ENCODE assay signal across 32 cellular contexts in genomic region chr18:56377161-56377560, GRCh38.
A peak's percentile ranks its signal among the peaks of the same experiment; 100 is the strongest.
DNase-seq lines count a peak whose midpoint lies in the region; ATAC-seq and TF ChIP-seq lines count a peak whose summit lies in the region.
"Had no signal": no experiment of that assay in that cellular context is flagged by ENCODE, and none has a peak within 500 bp of the region (broad histone marks: within the 10 kb centered on the region; RNA-seq: fewer than 3 reads in every experiment).

No MANE protein-coding gene starts in this region.

- peak overlapping the region; percentile 16 for H3K27ac Mint-ChIP-seq in nephron progenitor cell
- H3K27ac Mint-ChIP-seq: activated naive CD4-positive, alpha-beta T cell treated with anti-CD3 and anti-CD28 coated beads, Interleukin-2, amount 10 ng/mL, durations not matched to agents 7 days and 5 days; activated T-helper 1 cell treated with anti-CD3 and anti-CD28 coated beads, Interleukin-12 subunit alpha, Interleukin-12 subunit beta, Interleukin-2, Interleukin-4 antibody, amounts not matched to agents 30 ng/mL and 10 ng/mL and 1 ng/mL, durations not matched to agents 14 hours and 24 hours and 36 hours; CD4-positive, alpha-beta memory T cell; effector memory CD8-positive, alpha-beta T cell; stimulated activated memory B cell treated with anti-CD40 and anti-IgM and Interleukin-4, amounts not matched to agents 10 μg/mL and 1 μg/mL and 100 μg/mL, for 72 hours had no signal

- dilution Hi-C loops in mammary epithelial cell (cut with HindIII; ENCODE audit: low sequenced_read_pairs), result no loop called here

- H3K4me3 ChIP-seq in vagina (no peak overlapping the region), mammary epithelial cell (replicated peaks in 1 of 3; ENCODE audit: insufficient read depth in 1 of 3, low read depth in 2 of 3, low read length in 3 of 3) (no peak overlapping the region)
- H3K4me3 ChIP-seq: coronary artery, K562, mucosa of descending colon, right lobe of liver, SK-N-MC, upper lobe of left lung had no signal

- ATAC-seq in left ventricle myocardium superior (peak; percentile 51), HG03108 (IDR thresholded peaks at IDR 0.05; ENCODE audit: unreplicated experiment) (no peak), HG02840 (IDR thresholded peaks at IDR 0.05; ENCODE audit: low FRiP score, unreplicated experiment) (no peak)
- ATAC-seq: effector memory CD8-positive, alpha-beta T cell; esophagus mucosa; HCT116; K562; mucosa of descending colon; right lobe of liver; stimulated activated memory B cell treated with anti-CD40 and anti-IgM and Interleukin-4, amounts not matched to agents 10 μg/mL and 1 μg/mL and 100 μg/mL, for 72 hours had no signal

- in situ Hi-C loops in mammary epithelial cell (cut with MboI; ENCODE audit: low sequenced_read_pairs in 2 of 2), result no loop called here

- peaks cover 8% of the 10 kb centered on the region for H3K27me3 Mint-ChIP-seq in nephron progenitor cell (ENCODE audit: low read depth, poor library complexity)
- H3K27me3 Mint-ChIP-seq: activated naive CD4-positive, alpha-beta T cell treated with anti-CD3 and anti-CD28 coated beads, Interleukin-2, amount 10 ng/mL, durations not matched to agents 7 days and 5 days; effector memory CD8-positive, alpha-beta T cell had no signal

- TF ChIP-seq POLR2A in vagina (IDR thresholded peaks at IDR 0.05), result no peak

- BruUV-seq in mammary epithelial cell (replicated peaks; lab: Mats Ljungman, UMichigan), result no TSS peak

- no peak overlapping the region for H3K4me2 ChIP-seq in mammary epithelial cell (ENCODE audit: insufficient read depth, low read depth, low read length)

- intact Hi-C loops in left ventricle myocardium superior (cut with micrococcal nuclease), result no loop called here
- intact Hi-C loops in cardiac septum (cut with DNase I), result no loop called here
- intact Hi-C loops in vagina (cut with DNase I), result no loop called here
- intact Hi-C loops in mammary epithelial cell (cut with micrococcal nuclease), result no loop called here

- TF ChIP-seq CTCF in nephron progenitor cell (IDR thresholded peaks at IDR 0.05), result no peak
- TF ChIP-seq CTCF in vagina (IDR thresholded peaks at IDR 0.05), result no peak
- no peak for TF ChIP-seq CTCF in mammary epithelial cell (conservative IDR thresholded peaks at IDR 0.05 in 1 of 2, IDR thresholded peaks at IDR 0.05 in 1 of 2; ENCODE audit: extremely low read depth in 1 of 2, insufficient read depth in 1 of 2, low read depth in 1 of 2, low read length in 2 of 2)

- H3K27ac ChIP-seq in vagina (no peak overlapping the region), mammary epithelial cell (ENCODE audit: insufficient read depth, low read depth, low read length) (no peak overlapping the region)
- H3K27ac ChIP-seq: coronary artery, right lobe of liver, SK-N-MC had no signal

- DNase-seq in left ventricle myocardium superior (no peak), cardiac septum (ENCODE audit: low spot score) (no peak), fibroblast of gingiva (ENCODE audit: low read depth) (peak; percentile 40), nephron progenitor cell (no peak), vagina (ENCODE audit: extremely low spot score in 2 of 2) (no peak), mammary epithelial cell (no peak)
- DNase-seq: 8988T; activated CD4-positive, alpha-beta T cell treated with anti-CD3 and anti-CD28 coated beads, Interleukin-2, amount 50 U/mL, for 4 hours; activated CD4-positive, CD25-positive, alpha-beta regulatory T cell; activated CD8-positive, alpha-beta memory T cell treated with anti-CD3 and anti-CD28 coated beads, Interleukin-2, amount 50 U/mL, for 4 hours; activated naive CD4-positive, alpha-beta T cell treated with anti-CD3 and anti-CD28 coated beads, Interleukin-2, amount 10 ng/mL, durations not matched to agents 7 days and 5 days; amniotic stem cell; CD4-positive, alpha-beta memory T cell; effector memory CD8-positive, alpha-beta T cell; mucosa of descending colon; NCI-H1105 treated with DMSO at 0.1 percent for 48 hours; NCI-H2081; NCI-H2227 treated with DMSO at 0.1 percent for 48 hours; right lobe of liver; stimulated activated CD4-positive, alpha-beta T cell treated with anti-CD3 and anti-CD28 coated beads, Interleukin-4, amount 100 ng/mL, for 4 hours; substantia nigra; upper lobe of left lung had no signal

- H3K27me3 ChIP-seq in vagina (no peaks in the 10 kb centered on the region), mammary epithelial cell (ENCODE audit: insufficient read depth, low read length) (no peaks in the 10 kb centered on the region)
- H3K27me3 ChIP-seq: right lobe of liver, upper lobe of left lung had no signal

- H4K20me1 ChIP-seq in mammary epithelial cell (ENCODE audit: insufficient read depth, low read length), result no peaks in the 10 kb centered on the region

- H3K9me3 Mint-ChIP-seq in nephron progenitor cell, result no peaks in the 10 kb centered on the region
- H3K9me3 Mint-ChIP-seq: activated naive CD4-positive, alpha-beta T cell treated with anti-CD3 and anti-CD28 coated beads, Interleukin-2, amount 10 ng/mL, durations not matched to agents 7 days and 5 days; activated T-helper 1 cell treated with anti-CD3 and anti-CD28 coated beads, Interleukin-12 subunit alpha, Interleukin-12 subunit beta, Interleukin-2, Interleukin-4 antibody, amounts not matched to agents 30 ng/mL and 10 ng/mL and 1 ng/mL, durations not matched to agents 14 hours and 24 hours and 36 hours; effector memory CD8-positive, alpha-beta T cell; nephron; stimulated activated memory B cell treated with anti-CD40 and anti-IgM and Interleukin-4, amounts not matched to agents 10 μg/mL and 1 μg/mL and 100 μg/mL, for 72 hours had no signal

- H3K36me3 ChIP-seq in vagina, result no peaks in the 10 kb centered on the region
- no peaks in the 10 kb centered on the region for H3K36me3 ChIP-seq in mammary epithelial cell (ENCODE audit: insufficient read depth, low read length)
- H3K36me3 ChIP-seq: right lobe of liver, upper lobe of left lung had no signal

- no peak overlapping the region for H3K9ac ChIP-seq in mammary epithelial cell (ENCODE audit: insufficient read depth, low read length)

- H3K36me3 Mint-ChIP-seq in nephron progenitor cell (ENCODE audit: low read depth), result no peaks in the 10 kb centered on the region
- H3K36me3 Mint-ChIP-seq: activated naive CD4-positive, alpha-beta T cell treated with anti-CD3 and anti-CD28 coated beads, Interleukin-2, amount 10 ng/mL, durations not matched to agents 7 days and 5 days; CD4-positive, alpha-beta memory T cell; stimulated activated memory B cell treated with anti-CD40 and anti-IgM and Interleukin-4, amounts not matched to agents 10 μg/mL and 1 μg/mL and 100 μg/mL, for 72 hours had no signal

- no peak overlapping the region for H3K4me3 Mint-ChIP-seq in nephron progenitor cell
- H3K4me3 Mint-ChIP-seq: activated naive CD4-positive, alpha-beta T cell treated with anti-CD3 and anti-CD28 coated beads, Interleukin-2, amount 10 ng/mL, durations not matched to agents 7 days and 5 days; activated T-helper 1 cell treated with anti-CD3 and anti-CD28 coated beads, Interleukin-12 subunit alpha, Interleukin-12 subunit beta, Interleukin-2, Interleukin-4 antibody, amounts not matched to agents 30 ng/mL and 10 ng/mL and 1 ng/mL, durations not matched to agents 14 hours and 24 hours and 36 hours; CD4-positive, alpha-beta memory T cell; effector memory CD8-positive, alpha-beta T cell; nephron; stimulated activated memory B cell treated with anti-CD40 and anti-IgM and Interleukin-4, amounts not matched to agents 10 μg/mL and 1 μg/mL and 100 μg/mL, for 72 hours had no signal

- 89% methylated on average over 9 of the region's 9 CpGs for WGBS in mammary epithelial cell (ENCODE audit: low coverage, missing lambda C conversion rate)

- peaks cover 9% of the 10 kb centered on the region for H3K4me1 ChIP-seq in vagina
- H3K4me1 ChIP-seq in mammary epithelial cell (ENCODE audit: insufficient read depth, low read length), result peaks cover 4% of the 10 kb centered on the region
- H3K4me1 ChIP-seq: right lobe of liver, upper lobe of left lung had no signal

- H2AFZ ChIP-seq in mammary epithelial cell (ENCODE audit: low read depth, low read length), result no peak overlapping the region

- H3K9me3 ChIP-seq in vagina (no peaks in the 10 kb centered on the region), mammary epithelial cell (replicated peaks; ENCODE audit: insufficient read depth, low read length) (no peaks in the 10 kb centered on the region)
- H3K9me3 ChIP-seq: mucosa of descending colon, right lobe of liver, upper lobe of left lung had no signal

- H3K79me2 ChIP-seq in mammary epithelial cell (ENCODE audit: insufficient read depth, low read length), result no peaks in the 10 kb centered on the region

- peaks cover 8% of the 10 kb centered on the region for H3K4me1 Mint-ChIP-seq in nephron progenitor cell
- H3K4me1 Mint-ChIP-seq: activated naive CD4-positive, alpha-beta T cell treated with anti-CD3 and anti-CD28 coated beads, Interleukin-2, amount 10 ng/mL, durations not matched to agents 7 days and 5 days; nephron had no signal

- CTCF ChIA-PET in mammary epithelial cell (lab: Charles Lee; ENCODE audit: low non-redundant PET), result interaction anchor here (0.7 kb wide), 1 partner anchor 743 kb away, joined by 4 read pairs; no protein-coding TSS in a partner anchor
